In the genomic region with DNA sequence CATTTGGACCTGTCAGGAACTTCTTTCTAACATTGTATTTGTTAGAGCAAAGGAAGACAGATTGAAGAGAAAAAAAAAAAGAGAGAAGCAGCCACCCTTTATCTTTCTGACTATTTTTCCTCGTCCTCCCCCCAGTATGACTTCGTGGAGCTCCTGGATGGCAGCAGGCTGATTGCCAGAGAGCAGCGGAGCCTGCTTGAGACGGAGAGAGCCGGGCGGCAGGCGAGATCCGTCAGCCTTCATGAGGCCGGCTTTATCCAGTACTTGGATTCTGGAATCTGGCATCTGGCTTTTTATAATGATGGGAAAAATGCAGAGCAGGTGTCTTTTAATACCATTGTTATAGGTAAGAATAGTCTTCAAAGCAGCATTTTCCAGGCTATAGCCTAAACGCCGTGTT, we compare ENCODE assay signal across 25 cellular contexts.
"Had no signal": no experiment of that assay in that cellular context is flagged by ENCODE, and none has a peak within 500 bp of the region (broad histone marks: within the 10 kb centered on the region; RNA-seq: fewer than 3 reads in every experiment).

No MANE protein-coding gene starts in this region.

- H3K4me1 ChIP-seq: body of pancreas, Peyer's patch had no signal

- H3K27me3 Mint-ChIP-seq: activated CD8-positive, alpha-beta memory T cell treated with anti-CD3 and anti-CD28 coated beads, Interleukin-2, amount 10 ng/mL, durations not matched to agents 7 days and 5 days; IgD-negative memory B cell had no signal

- ATAC-seq: activated CD8-positive, alpha-beta memory T cell treated with anti-CD3 and anti-CD28 coated beads, Interleukin-2, amount 10 ng/mL, durations not matched to agents 7 days and 5 days; body of pancreas; WTC11 had no signal

- H3K27me3 ChIP-seq: body of pancreas, Peyer's patch had no signal

- H3K27ac ChIP-seq: body of pancreas, Peyer's patch, RWPE1 had no signal

- H3K36me3 ChIP-seq: Peyer's patch had no signal

- DNase-seq: activated CD4-positive, alpha-beta T cell treated with anti-CD3 and anti-CD28 coated beads, Interleukin-2, amount 10 ng/mL, durations not matched to agents 24 days and 14 days; activated CD4-positive, alpha-beta T cell treated with anti-CD3 and anti-CD28 coated beads, Interleukin-2, amount 50 U/mL, for 48 hours; activated CD4-positive, CD25-positive, alpha-beta regulatory T cell treated with anti-CD3 and anti-CD28 coated beads, Interleukin-2, amount 50 U/mL, for 72 hours; activated CD8-positive, alpha-beta memory T cell treated with anti-CD3 and anti-CD28 coated beads, Interleukin-2, amount 10 ng/mL, durations not matched to agents 7 days and 5 days; activated effector memory CD4-positive, alpha-beta T cell treated with Interleukin-2 at 50 U/mL for 16 hours; activated naive CD4-positive, alpha-beta T cell; activated T-cell treated with anti-CD3 and anti-CD28 coated beads, Interleukin-2, amount 50 U/mL, for 24 hours; aorta; body of pancreas; KG1; NCI-H1092; NCI-H1417; NCI-H1694; NCI-H2029; NCI-H2107; NCI-H510A treated with DMSO at 0.1 percent for 48 hours; NCI-H69; Peyer's patch; SHP77 treated with DMSO at 0.1 percent for 48 hours had no signal

- H3K36me3 Mint-ChIP-seq: activated CD8-positive, alpha-beta memory T cell treated with anti-CD3 and anti-CD28 coated beads, Interleukin-2, amount 10 ng/mL, durations not matched to agents 7 days and 5 days; activated naive CD4-positive, alpha-beta T cell treated with anti-CD3 and anti-CD28 coated beads, Interleukin-2, amount 50 U/mL, for 24 hours; IgD-negative memory B cell had no signal

- H3K9me3 Mint-ChIP-seq: activated CD4-positive, alpha-beta T cell treated with anti-CD3 and anti-CD28 coated beads, Interleukin-2, amount 10 ng/mL, durations not matched to agents 24 days and 14 days; activated naive CD4-positive, alpha-beta T cell treated with anti-CD3 and anti-CD28 coated beads, Interleukin-2, amount 50 U/mL, for 24 hours; activated T-cell treated with anti-CD3 and anti-CD28 coated beads, Interleukin-2, amount 50 U/mL, for 24 hours; activated T-helper 1 cell treated with anti-CD3 and anti-CD28 coated beads, Interleukin-12 subunit alpha, Interleukin-12 subunit beta, Interleukin-2, Interleukin-4 antibody, amounts not matched to agents 30 ng/mL and 10 ng/mL and 1 ng/mL, durations not matched to agents 14 hours and 24 hours and 36 hours; IgD-negative memory B cell; T-helper 1 cell treated with Interleukin-12 subunit alpha and Interleukin-12 subunit beta and Interleukin-4 antibody, amounts not matched to agents 30 μg/mL and 1 μg/mL, for 36 hours; WTC11 had no signal

- H3K27ac Mint-ChIP-seq: activated CD4-positive, alpha-beta T cell treated with anti-CD3 and anti-CD28 coated beads, Interleukin-2, amount 10 ng/mL, durations not matched to agents 24 days and 14 days; activated CD8-positive, alpha-beta memory T cell treated with anti-CD3 and anti-CD28 coated beads, Interleukin-2, amount 10 ng/mL, durations not matched to agents 7 days and 5 days; activated naive CD4-positive, alpha-beta T cell treated with anti-CD3 and anti-CD28 coated beads, Interleukin-2, amount 50 U/mL, for 24 hours; activated T-cell treated with anti-CD3 and anti-CD28 coated beads, Interleukin-2, amount 50 U/mL, for 24 hours; activated T-helper 1 cell treated with anti-CD3 and anti-CD28 coated beads, Interleukin-12 subunit alpha, Interleukin-12 subunit beta, Interleukin-2, Interleukin-4 antibody, amounts not matched to agents 30 ng/mL and 10 ng/mL and 1 ng/mL, durations not matched to agents 14 hours and 24 hours and 36 hours; IgD-negative memory B cell; T-helper 1 cell treated with Interleukin-12 subunit alpha and Interleukin-12 subunit beta and Interleukin-4 antibody, amounts not matched to agents 30 μg/mL and 1 μg/mL, for 36 hours; WTC11 had no signal

- H3K4me3 Mint-ChIP-seq: activated CD4-positive, alpha-beta T cell treated with anti-CD3 and anti-CD28 coated beads, Interleukin-2, amount 10 ng/mL, durations not matched to agents 24 days and 14 days; activated CD8-positive, alpha-beta memory T cell treated with anti-CD3 and anti-CD28 coated beads, Interleukin-2, amount 10 ng/mL, durations not matched to agents 7 days and 5 days; activated naive CD4-positive, alpha-beta T cell treated with anti-CD3 and anti-CD28 coated beads, Interleukin-2, amount 50 U/mL, for 24 hours; activated T-cell treated with anti-CD3 and anti-CD28 coated beads, Interleukin-2, amount 50 U/mL, for 24 hours; activated T-helper 1 cell treated with anti-CD3 and anti-CD28 coated beads, Interleukin-12 subunit alpha, Interleukin-12 subunit beta, Interleukin-2, Interleukin-4 antibody, amounts not matched to agents 30 ng/mL and 10 ng/mL and 1 ng/mL, durations not matched to agents 14 hours and 24 hours and 36 hours; IgD-negative memory B cell; T-helper 1 cell treated with Interleukin-12 subunit alpha and Interleukin-12 subunit beta and Interleukin-4 antibody, amounts not matched to agents 30 μg/mL and 1 μg/mL, for 36 hours; WTC11 had no signal

- H3K4me1 Mint-ChIP-seq: activated CD4-positive, alpha-beta T cell treated with anti-CD3 and anti-CD28 coated beads, Interleukin-2, amount 10 ng/mL, durations not matched to agents 24 days and 14 days; activated CD8-positive, alpha-beta memory T cell treated with anti-CD3 and anti-CD28 coated beads, Interleukin-2, amount 10 ng/mL, durations not matched to agents 7 days and 5 days; activated naive CD4-positive, alpha-beta T cell treated with anti-CD3 and anti-CD28 coated beads, Interleukin-2, amount 50 U/mL, for 24 hours; IgD-negative memory B cell; WTC11 had no signal

- H3K4me3 ChIP-seq: body of pancreas, Peyer's patch had no signal

- H3K9me3 ChIP-seq: body of pancreas, Peyer's patch had no signal
